In genomic region chr4:102143433-102143832, GRCh38 we compare ENCODE assay signal across 25 cellular contexts.
"Had no signal": no experiment of that assay in that cellular context is flagged by ENCODE, and none has a peak within 500 bp of the region (broad histone marks: within the 10 kb centered on the region; RNA-seq: fewer than 3 reads in every experiment).

No MANE protein-coding gene starts in this region.

- H3K36me3 ChIP-seq: cardiac muscle cell, left lung, neural progenitor cell, sigmoid colon, upper lobe of right lung had no signal

- ATAC-seq: activated CD4-positive, CD25-positive, alpha-beta regulatory T cell treated with anti-CD3 and anti-CD28 coated beads, Interleukin-2, amount 50 U/mL, for 24 hours; activated naive CD8-positive, alpha-beta T cell treated with anti-CD3 and anti-CD28 coated beads, Interleukin-2, amount 50 U/mL, for 24 hours; left lung; naive thymus-derived CD8-positive, alpha-beta T cell; upper lobe of right lung had no signal

- DNase-seq: activated CD4-positive, alpha-beta memory T cell treated with anti-CD3 and anti-CD28 coated beads, Interleukin-2, amount 10 ng/mL, durations not matched to agents 7 days and 5 days; activated CD4-positive, alpha-beta T cell treated with anti-CD3 and anti-CD28 coated beads, Interleukin-2, amount 10 ng/mL, durations not matched to agents 24 days and 14 days; activated gamma-delta T cell; activated naive CD4-positive, alpha-beta T cell treated with anti-CD3 and anti-CD28 coated beads, Interleukin-2, amount 50 U/mL, for 16 hours; activated naive CD8-positive, alpha-beta T cell treated with anti-CD3 and anti-CD28 coated beads, Interleukin-2, amount 50 U/mL, for 24 hours; cortex of kidney; immature natural killer cell; kidney glomerular epithelial cell; left lung; naive thymus-derived CD8-positive, alpha-beta T cell; retina; sigmoid colon; stimulated activated CD4-positive, alpha-beta T cell treated with anti-CD3 and anti-CD28 coated beads, Interleukin-15, amount 100 ng/mL, for 24 hours; stimulated activated CD8-positive, alpha-beta memory T cell treated with anti-CD3 and anti-CD28 coated beads, Interleukin-4, amount 100 ng/mL, for 48 hours; stimulated activated naive B cell treated with anti-CD40 and anti-IgM and Interleukin-4, amounts not matched to agents 10 μg/mL and 1 μg/mL and 100 μg/mL, for 72 hours; T-helper 2 cell; testis; upper lobe of right lung had no signal

- H3K4me3 ChIP-seq: cardiac muscle cell, hepatocyte, left lung, lung, neural progenitor cell, sigmoid colon, smooth muscle cell, upper lobe of right lung had no signal

- H3K9me3 ChIP-seq: left lung, testis, upper lobe of right lung had no signal

- H3K9ac ChIP-seq: neural progenitor cell had no signal

- H3K27me3 ChIP-seq: cardiac muscle cell, hepatocyte, left lung, neural progenitor cell, sigmoid colon, testis, upper lobe of right lung had no signal

- H3K27ac ChIP-seq: cardiac muscle cell, hepatocyte, left lung, neural progenitor cell, sigmoid colon, testis, upper lobe of right lung, VCaP had no signal

- H3K4me1 ChIP-seq: left lung, neural progenitor cell, sigmoid colon, testis, upper lobe of right lung had no signal
